27 cellular contexts compared by ENCODE assay signal in the genomic region with DNA sequence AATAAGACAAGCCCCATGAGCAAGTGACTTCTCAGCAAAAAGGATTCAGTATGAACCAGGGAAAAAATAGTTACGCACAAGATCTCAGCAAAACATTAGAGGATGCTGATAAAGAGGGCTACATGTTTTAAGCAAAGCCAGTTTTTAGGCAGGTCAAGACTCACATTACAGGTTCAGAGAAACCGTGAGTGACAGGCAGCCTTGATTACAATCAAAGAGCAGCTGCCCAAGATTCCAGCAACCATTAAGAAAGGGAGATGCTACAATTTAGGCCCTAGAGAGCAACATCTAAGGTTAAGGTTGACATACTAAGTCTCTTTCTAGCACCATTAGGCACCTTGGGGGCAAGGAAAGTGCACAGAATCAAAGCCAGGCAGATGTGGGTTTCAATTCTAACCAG.
"Had no signal": no experiment of that assay in that cellular context is flagged by ENCODE, and none has a peak within 500 bp of the region (broad histone marks: within the 10 kb centered on the region; RNA-seq: fewer than 3 reads in every experiment).

No MANE protein-coding gene starts in this region.

- H3K9me3 Mint-ChIP-seq: effector memory CD8-positive, alpha-beta T cell; endodermal cell; immature natural killer cell; mesothelial cell of epicardium had no signal

- H2AFZ ChIP-seq: hepatocyte had no signal

- H3K9me3 ChIP-seq: gastroesophageal sphincter, heart left ventricle, left ventricle myocardium inferior, lower lobe of right lung, mucosa of descending colon had no signal

- H3K4me3 Mint-ChIP-seq: effector memory CD8-positive, alpha-beta T cell; endodermal cell; immature natural killer cell; mesothelial cell of epicardium had no signal

- H3K4me2 ChIP-seq: hepatocyte had no signal

- H3K4me3 ChIP-seq: coronary artery, gastroesophageal sphincter, heart left ventricle, hepatocyte, left ventricle myocardium inferior, lower lobe of right lung, mucosa of descending colon had no signal

- H3K36me3 Mint-ChIP-seq: immature natural killer cell, mesothelial cell of epicardium had no signal

- DNase-seq: dermis blood vessel endothelial cell; effector CD8-positive, alpha-beta T cell; effector memory CD8-positive, alpha-beta T cell; endodermal cell; erythroblast; foreskin keratinocyte; heart left ventricle; hypothalamus; immature natural killer cell; islet precursor cell; kidney; kidney glomerular epithelial cell; left colon; left ventricle myocardium inferior; lower lobe of right lung; mesenchymal stem cell; mucosa of descending colon had no signal

- H3K27ac ChIP-seq: coronary artery, epithelial cell of prostate, foreskin keratinocyte, gastroesophageal sphincter, heart left ventricle, hepatocyte, left ventricle myocardium inferior, lower lobe of right lung had no signal

- ATAC-seq: effector memory CD8-positive, alpha-beta T cell; esophagus mucosa; foreskin keratinocyte; gastroesophageal sphincter; heart left ventricle; left colon; left lobe of liver; lower lobe of right lung; mucosa of descending colon had no signal

- H3K4me1 Mint-ChIP-seq: endodermal cell had no signal

- H3K27ac Mint-ChIP-seq: effector memory CD8-positive, alpha-beta T cell; endodermal cell; mesothelial cell of epicardium had no signal

- H3K27me3 ChIP-seq: foreskin keratinocyte, gastroesophageal sphincter had no signal

- FAIRE-seq: colon, endometrium, frontal cortex, kidney had no signal

- H3K36me3 ChIP-seq: gastroesophageal sphincter, heart left ventricle, left ventricle myocardium inferior, lower lobe of right lung had no signal
